1 cellular context compared by ENCODE assay signal in genomic region chr2:46349115-46349547, GRCh38.
TF ChIP-seq lines count a peak whose summit lies in the region.

No MANE protein-coding gene starts in this region.

TF ChIP-seq in HepG2, 621 proteins besides CTCF, POLR2A, EP300 and RAD21 (continued from another document):
- TF ChIP-seq ZNF496 (CRISPR knock-in tag; IDR thresholded peaks at IDR 0.05; ENCODE audit: insufficient replicate concordance) (no peak), ZNF615 (CRISPR knock-in tag; IDR thresholded peaks at IDR 0.05; ENCODE audit: borderline replicate concordance) (no peak), HES4 (CRISPR knock-in tag; IDR thresholded peaks at IDR 0.05; ENCODE audit: borderline replicate concordance) (no peak), ZNF766 (CRISPR knock-in tag; IDR thresholded peaks at IDR 0.05; ENCODE audit: borderline replicate concordance) (no peak), YY1 (IDR thresholded peaks at IDR 0.05; ENCODE audit: insufficient read depth, insufficient replicate concordance, low read depth, low read length) (no peak), GMEB2 (CRISPR knock-in tag; IDR thresholded peaks at IDR 0.05; ENCODE audit: low read depth) (no peak), MXD1 (CRISPR knock-in tag; IDR thresholded peaks at IDR 0.05) (peak; percentile 22; the same call in 1 of the 2 replicates), ZNF768 (CRISPR knock-in tag; IDR thresholded peaks at IDR 0.05) (no peak), DRAP1 (CRISPR knock-in tag; IDR thresholded peaks at IDR 0.05) (no peak), RBFOX2 (IDR thresholded peaks at IDR 0.05; ENCODE audit: low read depth, low read length) (no peak), CHD4 (IDR thresholded peaks at IDR 0.05; ENCODE audit: borderline replicate concordance, low read length) (no peak), TBX2 (CRISPR knock-in tag; IDR thresholded peaks at IDR 0.05; ENCODE audit: borderline replicate concordance) (peak; percentile 53; the same call in 1 of the 2 replicates), KAT7 (CRISPR knock-in tag; IDR thresholded peaks at IDR 0.05; ENCODE audit: borderline replicate concordance) (no peak), ZNF414 (CRISPR knock-in tag; IDR thresholded peaks at IDR 0.05) (no peak), NCOA1 (CRISPR knock-in tag; IDR thresholded peaks at IDR 0.05) (0 out of 2 replicates have a peak, but pooled peaks have one; percentile 27), KLF16 (CRISPR knock-in tag; IDR thresholded peaks at IDR 0.05) (no peak), GATAD2A (CRISPR knock-in tag; IDR thresholded peaks at IDR 0.05) (0 out of 2 replicates have a peak, but pooled peaks have one; percentile 23), SOX6 (IDR thresholded peaks at IDR 0.05) (no peak), SOX6 (CRISPR knock-in tag; IDR thresholded peaks at IDR 0.05) (peak; percentile 58; the same call in 1 of the 2 replicates), ZNF274 (CRISPR knock-in tag; IDR thresholded peaks at IDR 0.05) (no peak), ZNF580 (CRISPR knock-in tag; IDR thresholded peaks at IDR 0.05; ENCODE audit: borderline replicate concordance, low read depth) (no peak), ZNF546 (CRISPR knock-in tag; conservative IDR thresholded peaks at IDR 0.05) (no peak), ELK4 (CRISPR knock-in tag; IDR thresholded peaks at IDR 0.05; ENCODE audit: borderline replicate concordance) (no peak), ZNF773 (CRISPR knock-in tag; IDR thresholded peaks at IDR 0.05; ENCODE audit: borderline replicate concordance) (no peak), TSC22D2 (CRISPR knock-in tag; IDR thresholded peaks at IDR 0.05; ENCODE audit: borderline replicate concordance) (no peak), POLR2AphosphoS5 (IDR thresholded peaks at IDR 0.05; ENCODE audit: low read depth, low read length) (no peak), CREBL2 (CRISPR knock-in tag; IDR thresholded peaks at IDR 0.05; ENCODE audit: borderline replicate concordance) (no peak), ZNF576 (CRISPR knock-in tag; IDR thresholded peaks at IDR 0.05) (no peak), FOXA1 (IDR thresholded peaks at IDR 0.05) (no peak), FOXA1 (CRISPR knock-in tag; IDR thresholded peaks at IDR 0.05) (peak; percentile 36; the same call in 1 of the 2 replicates), ZNF256 (CRISPR knock-in tag; conservative IDR thresholded peaks at IDR 0.05) (no peak), ZNF841 (CRISPR knock-in tag; IDR thresholded peaks at IDR 0.05; ENCODE audit: borderline replicate concordance) (no peak), MNT (IDR thresholded peaks at IDR 0.05) (no peak), FUBP1 (CRISPR knock-in tag; IDR thresholded peaks at IDR 0.05; ENCODE audit: borderline replicate concordance) (no peak), MTF1 (CRISPR knock-in tag; IDR thresholded peaks at IDR 0.05) (no peak), HMG20B (CRISPR knock-in tag; conservative IDR thresholded peaks at IDR 0.05) (no peak), ELF4 (CRISPR knock-in tag; IDR thresholded peaks at IDR 0.05; ENCODE audit: borderline replicate concordance) (no peak), MLXIP (CRISPR knock-in tag; IDR thresholded peaks at IDR 0.05; ENCODE audit: borderline replicate concordance) (no peak), CBX5 (CRISPR knock-in tag; IDR thresholded peaks at IDR 0.05; ENCODE audit: borderline replicate concordance) (0 out of 2 replicates have a peak, but pooled peaks have one; percentile 42), TERF1 (CRISPR knock-in tag; IDR thresholded peaks at IDR 0.05) (no peak), MLX (CRISPR knock-in tag; IDR thresholded peaks at IDR 0.05) (0 out of 2 replicates have a peak, but pooled peaks have one; percentile 19), PBX2 (CRISPR knock-in tag; IDR thresholded peaks at IDR 0.05) (no peak), KLF15 (CRISPR knock-in tag; IDR thresholded peaks at IDR 0.05; ENCODE audit: borderline replicate concordance) (no peak), SETDB1 (CRISPR knock-in tag; IDR thresholded peaks at IDR 0.05; ENCODE audit: borderline replicate concordance) (no peak), TFAP4 (IDR thresholded peaks at IDR 0.05; ENCODE audit: borderline replicate concordance, low read depth) (peak; percentile 69), ZNF121 (CRISPR knock-in tag; IDR thresholded peaks at IDR 0.05) (no peak), HDAC1 (CRISPR knock-in tag; IDR thresholded peaks at IDR 0.05) (no peak), ZNF251 (CRISPR knock-in tag; IDR thresholded peaks at IDR 0.05) (no peak)
TF ChIP-seq in HepG2: peak in this region for 94.
